In the genomic region with DNA sequence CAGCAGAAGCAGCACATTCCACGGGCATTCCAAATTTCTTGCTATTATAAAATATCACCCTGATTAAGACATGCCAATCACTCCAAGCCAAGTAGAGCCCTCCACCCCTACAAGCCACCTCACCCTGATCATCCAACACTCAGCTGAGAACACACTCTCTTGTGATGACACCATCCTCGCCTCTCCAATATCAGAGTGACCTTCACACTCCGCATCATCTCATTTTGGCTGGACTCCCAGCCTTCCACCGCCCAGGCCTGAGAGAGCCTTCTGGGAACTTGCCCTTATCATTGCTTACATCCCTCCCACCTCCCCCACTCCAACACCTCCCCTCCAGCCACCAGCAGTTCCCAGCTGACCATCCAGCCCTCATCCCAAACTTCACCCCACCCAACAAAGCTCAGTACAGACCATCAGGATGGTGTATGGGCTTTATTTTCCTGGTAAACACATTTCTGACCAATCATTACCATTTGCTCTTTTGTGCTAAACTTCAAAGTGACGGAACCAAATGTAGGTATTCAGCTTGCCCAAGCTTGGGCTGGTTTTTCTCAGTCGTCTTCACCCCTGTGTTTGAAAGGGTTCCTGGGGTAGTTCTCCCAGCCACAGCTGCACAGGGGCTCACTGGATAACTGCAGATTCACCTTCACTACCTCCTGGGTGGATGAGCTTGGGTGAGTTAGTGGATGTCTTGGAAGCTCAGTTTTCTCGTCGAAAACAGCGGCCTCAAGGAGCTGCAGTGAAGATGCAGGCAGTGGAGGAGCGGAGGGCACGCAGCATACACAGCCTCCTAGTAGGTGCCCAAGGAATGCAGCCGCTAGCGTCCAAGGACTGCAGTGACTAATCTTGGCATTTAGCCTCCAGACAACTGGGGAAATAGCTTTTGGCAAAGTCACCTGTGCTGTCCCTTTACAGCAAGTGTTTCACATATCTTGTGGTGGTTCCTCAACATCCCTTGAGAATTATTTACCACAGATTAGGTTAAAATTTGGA, we compare ENCODE assay signal across 1 cellular context.
TF ChIP-seq lines count a peak whose summit lies in the region.

No MANE protein-coding gene starts in this region.

TF ChIP-seq in A549, 52 proteins besides CTCF, POLR2A, EP300 and RAD21 (continued from another document):
- TF ChIP-seq, protein P1, sequence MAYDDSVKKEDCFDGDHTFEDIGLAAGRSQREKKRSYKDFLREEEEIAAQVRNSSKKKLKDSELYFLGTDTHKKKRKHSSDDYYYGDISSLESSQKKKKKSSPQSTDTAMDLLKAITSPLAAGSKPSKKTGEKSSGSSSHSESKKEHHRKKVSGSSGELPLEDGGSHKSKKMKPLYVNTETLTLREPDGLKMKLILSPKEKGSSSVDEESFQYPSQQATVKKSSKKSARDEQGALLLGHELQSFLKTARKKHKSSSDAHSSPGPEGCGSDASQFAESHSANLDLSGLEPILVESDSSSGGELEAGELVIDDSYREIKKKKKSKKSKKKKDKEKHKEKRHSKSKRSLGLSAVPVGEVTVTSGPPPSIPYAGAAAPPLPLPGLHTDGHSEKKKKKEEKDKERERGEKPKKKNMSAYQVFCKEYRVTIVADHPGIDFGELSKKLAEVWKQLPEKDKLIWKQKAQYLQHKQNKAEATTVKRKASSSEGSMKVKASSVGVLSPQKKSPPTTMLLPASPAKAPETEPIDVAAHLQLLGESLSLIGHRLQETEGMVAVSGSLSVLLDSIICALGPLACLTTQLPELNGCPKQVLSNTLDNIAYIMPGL (CRISPR knock-in tag; IDR thresholded peaks at IDR 0.05; ENCODE audit: borderline replicate concordance) = no peak
- TF ChIP-seq, protein P2, sequence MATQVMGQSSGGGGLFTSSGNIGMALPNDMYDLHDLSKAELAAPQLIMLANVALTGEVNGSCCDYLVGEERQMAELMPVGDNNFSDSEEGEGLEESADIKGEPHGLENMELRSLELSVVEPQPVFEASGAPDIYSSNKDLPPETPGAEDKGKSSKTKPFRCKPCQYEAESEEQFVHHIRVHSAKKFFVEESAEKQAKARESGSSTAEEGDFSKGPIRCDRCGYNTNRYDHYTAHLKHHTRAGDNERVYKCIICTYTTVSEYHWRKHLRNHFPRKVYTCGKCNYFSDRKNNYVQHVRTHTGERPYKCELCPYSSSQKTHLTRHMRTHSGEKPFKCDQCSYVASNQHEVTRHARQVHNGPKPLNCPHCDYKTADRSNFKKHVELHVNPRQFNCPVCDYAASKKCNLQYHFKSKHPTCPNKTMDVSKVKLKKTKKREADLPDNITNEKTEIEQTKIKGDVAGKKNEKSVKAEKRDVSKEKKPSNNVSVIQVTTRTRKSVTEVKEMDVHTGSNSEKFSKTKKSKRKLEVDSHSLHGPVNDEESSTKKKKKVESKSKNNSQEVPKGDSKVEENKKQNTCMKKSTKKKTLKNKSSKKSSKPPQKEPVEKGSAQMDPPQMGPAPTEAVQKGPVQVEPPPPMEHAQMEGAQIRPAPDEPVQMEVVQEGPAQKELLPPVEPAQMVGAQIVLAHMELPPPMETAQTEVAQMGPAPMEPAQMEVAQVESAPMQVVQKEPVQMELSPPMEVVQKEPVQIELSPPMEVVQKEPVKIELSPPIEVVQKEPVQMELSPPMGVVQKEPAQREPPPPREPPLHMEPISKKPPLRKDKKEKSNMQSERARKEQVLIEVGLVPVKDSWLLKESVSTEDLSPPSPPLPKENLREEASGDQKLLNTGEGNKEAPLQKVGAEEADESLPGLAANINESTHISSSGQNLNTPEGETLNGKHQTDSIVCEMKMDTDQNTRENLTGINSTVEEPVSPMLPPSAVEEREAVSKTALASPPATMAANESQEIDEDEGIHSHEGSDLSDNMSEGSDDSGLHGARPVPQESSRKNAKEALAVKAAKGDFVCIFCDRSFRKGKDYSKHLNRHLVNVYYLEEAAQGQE (IDR thresholded peaks at IDR 0.05) = no peak
- TF ChIP-seq, protein P3, sequence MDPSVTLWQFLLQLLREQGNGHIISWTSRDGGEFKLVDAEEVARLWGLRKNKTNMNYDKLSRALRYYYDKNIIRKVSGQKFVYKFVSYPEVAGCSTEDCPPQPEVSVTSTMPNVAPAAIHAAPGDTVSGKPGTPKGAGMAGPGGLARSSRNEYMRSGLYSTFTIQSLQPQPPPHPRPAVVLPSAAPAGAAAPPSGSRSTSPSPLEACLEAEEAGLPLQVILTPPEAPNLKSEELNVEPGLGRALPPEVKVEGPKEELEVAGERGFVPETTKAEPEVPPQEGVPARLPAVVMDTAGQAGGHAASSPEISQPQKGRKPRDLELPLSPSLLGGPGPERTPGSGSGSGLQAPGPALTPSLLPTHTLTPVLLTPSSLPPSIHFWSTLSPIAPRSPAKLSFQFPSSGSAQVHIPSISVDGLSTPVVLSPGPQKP (IDR thresholded peaks at IDR 0.05; ENCODE audit: low read depth, low read length) = no peak
- TF ChIP-seq, protein P4, sequence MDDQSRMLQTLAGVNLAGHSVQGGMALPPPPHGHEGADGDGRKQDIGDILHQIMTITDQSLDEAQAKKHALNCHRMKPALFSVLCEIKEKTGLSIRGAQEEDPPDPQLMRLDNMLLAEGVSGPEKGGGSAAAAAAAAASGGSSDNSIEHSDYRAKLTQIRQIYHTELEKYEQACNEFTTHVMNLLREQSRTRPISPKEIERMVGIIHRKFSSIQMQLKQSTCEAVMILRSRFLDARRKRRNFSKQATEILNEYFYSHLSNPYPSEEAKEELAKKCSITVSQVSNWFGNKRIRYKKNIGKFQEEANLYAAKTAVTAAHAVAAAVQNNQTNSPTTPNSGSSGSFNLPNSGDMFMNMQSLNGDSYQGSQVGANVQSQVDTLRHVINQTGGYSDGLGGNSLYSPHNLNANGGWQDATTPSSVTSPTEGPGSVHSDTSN (IDR thresholded peaks at IDR 0.05) = 0 out of 2 replicates have a peak, but pooled peaks have one; percentile 68
- TF ChIP-seq MYC (IDR thresholded peaks at IDR 0.05; ENCODE audit: borderline replicate concordance, low read length) (no peak), BHLHE40 (IDR thresholded peaks at IDR 0.05; ENCODE audit: low read depth, low read length) (no peak), HDAC2 (IDR thresholded peaks at IDR 0.05) (no peak), SREBF2 (IDR thresholded peaks at IDR 0.05) (no peak), HOXA7 (CRISPR knock-in tag; IDR thresholded peaks at IDR 0.05) (no peak), MAZ (IDR thresholded peaks at IDR 0.05; ENCODE audit: borderline replicate concordance, low read depth, low read length) (no peak), HOXB5 (CRISPR knock-in tag; IDR thresholded peaks at IDR 0.05) (peak; percentile 59; the same call in 1 of the 2 replicates), JUN (IDR thresholded peaks at IDR 0.05) (peak in 1 of 2 experiments; percentile 62), ESRRA (IDR thresholded peaks at IDR 0.05; ENCODE audit: borderline replicate concordance, low read length) (peak; percentile 87), CEBPB (IDR thresholded peaks at IDR 0.05) (peak; percentile 31 to 74; a peak in 2 of 4 replicates), HEYL (CRISPR knock-in tag; IDR thresholded peaks at IDR 0.05) (no peak), TFCP2L1 (CRISPR knock-in tag; IDR thresholded peaks at IDR 0.05) (no peak), CBX8 (IDR thresholded peaks at IDR 0.05) (no peak), ZNF302 (CRISPR knock-in tag; IDR thresholded peaks at IDR 0.05) (no peak), KDM5A (IDR thresholded peaks at IDR 0.05) (no peak), GATA3 (IDR thresholded peaks at IDR 0.05; ENCODE audit: borderline replicate concordance) (peak; percentile 93), FOXS1 (CRISPR knock-in tag; IDR thresholded peaks at IDR 0.05) (no peak), CHD4 (IDR thresholded peaks at IDR 0.05; ENCODE audit: borderline replicate concordance) (no peak), FOSB (CRISPR knock-in tag; IDR thresholded peaks at IDR 0.05) (no peak), TP53 (CRISPR knock-in tag; IDR thresholded peaks at IDR 0.05) (no peak), JUNB (IDR thresholded peaks at IDR 0.05) (peak; percentile 86), PHF8 (IDR thresholded peaks at IDR 0.05; ENCODE audit: borderline replicate concordance, low read depth) (no peak), RFX5 (IDR thresholded peaks at IDR 0.05) (no peak), MAFK (IDR thresholded peaks at IDR 0.05; ENCODE audit: partially characterized antibody) (peak; percentile 11), ZC3H11A (IDR thresholded peaks at IDR 0.05) (no peak)
- TF ChIP-seq, protein P5, sequence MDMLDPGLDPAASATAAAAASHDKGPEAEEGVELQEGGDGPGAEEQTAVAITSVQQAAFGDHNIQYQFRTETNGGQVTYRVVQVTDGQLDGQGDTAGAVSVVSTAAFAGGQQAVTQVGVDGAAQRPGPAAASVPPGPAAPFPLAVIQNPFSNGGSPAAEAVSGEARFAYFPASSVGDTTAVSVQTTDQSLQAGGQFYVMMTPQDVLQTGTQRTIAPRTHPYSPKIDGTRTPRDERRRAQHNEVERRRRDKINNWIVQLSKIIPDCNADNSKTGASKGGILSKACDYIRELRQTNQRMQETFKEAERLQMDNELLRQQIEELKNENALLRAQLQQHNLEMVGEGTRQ (IDR thresholded peaks at IDR 0.05) = no peak
- TF ChIP-seq, protein P6, sequence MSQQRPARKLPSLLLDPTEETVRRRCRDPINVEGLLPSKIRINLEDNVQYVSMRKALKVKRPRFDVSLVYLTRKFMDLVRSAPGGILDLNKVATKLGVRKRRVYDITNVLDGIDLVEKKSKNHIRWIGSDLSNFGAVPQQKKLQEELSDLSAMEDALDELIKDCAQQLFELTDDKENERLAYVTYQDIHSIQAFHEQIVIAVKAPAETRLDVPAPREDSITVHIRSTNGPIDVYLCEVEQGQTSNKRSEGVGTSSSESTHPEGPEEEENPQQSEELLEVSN (IDR thresholded peaks at IDR 0.05; ENCODE audit: borderline replicate concordance, low read depth) = peak; percentile 86
- TF ChIP-seq, protein P7, sequence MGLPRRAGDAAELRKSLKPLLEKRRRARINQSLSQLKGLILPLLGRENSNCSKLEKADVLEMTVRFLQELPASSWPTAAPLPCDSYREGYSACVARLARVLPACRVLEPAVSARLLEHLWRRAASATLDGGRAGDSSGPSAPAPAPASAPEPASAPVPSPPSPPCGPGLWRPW (IDR thresholded peaks at IDR 0.05) = no peak
- TF ChIP-seq, protein P8, sequence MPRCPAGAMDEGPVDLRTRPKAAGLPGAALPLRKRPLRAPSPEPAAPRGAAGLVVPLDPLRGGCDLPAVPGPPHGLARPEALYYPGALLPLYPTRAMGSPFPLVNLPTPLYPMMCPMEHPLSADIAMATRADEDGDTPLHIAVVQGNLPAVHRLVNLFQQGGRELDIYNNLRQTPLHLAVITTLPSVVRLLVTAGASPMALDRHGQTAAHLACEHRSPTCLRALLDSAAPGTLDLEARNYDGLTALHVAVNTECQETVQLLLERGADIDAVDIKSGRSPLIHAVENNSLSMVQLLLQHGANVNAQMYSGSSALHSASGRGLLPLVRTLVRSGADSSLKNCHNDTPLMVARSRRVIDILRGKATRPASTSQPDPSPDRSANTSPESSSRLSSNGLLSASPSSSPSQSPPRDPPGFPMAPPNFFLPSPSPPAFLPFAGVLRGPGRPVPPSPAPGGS (IDR thresholded peaks at IDR 0.05) = no peak; the same call in 1 of the 3 replicates
